Comparison of ENCODE assay signal across 9 cellular contexts in genomic region chr2:207189040-207189439, GRCh38. TPM values are rescaled to one million over a fixed set of nuclear protein-coding genes. Genes with fewer than 3 reads are reported as not detected.
DNase-seq lines count a peak whose midpoint lies in the region; ATAC-seq and TF ChIP-seq lines count a peak whose summit lies in the region.
"Had no signal": no experiment of that assay in that cellular context is flagged by ENCODE, and none has a peak within 500 bp of the region (broad histone marks: within the 10 kb centered on the region; RNA-seq: fewer than 3 reads in every experiment).

No MANE protein-coding gene starts in this region.

- H3K9me3 ChIP-seq in skeletal muscle satellite cell (replicated peaks; ENCODE audit: low read length): no peaks in the 10 kb centered on the region

- peaks cover 35% of the 10 kb centered on the region for H3K4me1 Mint-ChIP-seq in glutamatergic neuron (ENCODE audit: low read depth, unreplicated experiment)
- H3K4me1 Mint-ChIP-seq in activated naive CD8-positive, alpha-beta T cell treated with anti-CD3 and anti-CD28 coated beads, Interleukin-2, amount 50 U/mL, for 24 hours: peaks cover 12% of the 10 kb centered on the region
- H3K4me1 Mint-ChIP-seq in stimulated activated memory B cell treated with anti-CD40 and anti-IgM and Interleukin-4, amounts not matched to agents 10 μg/mL and 1 μg/mL and 100 μg/mL, for 72 hours: no peaks in the 10 kb centered on the region

- H3K36me3 ChIP-seq in skeletal muscle satellite cell (ENCODE audit: insufficient read depth, low read length): no peaks in the 10 kb centered on the region

- no peak for ATAC-seq in activated naive CD8-positive, alpha-beta T cell treated with anti-CD3 and anti-CD28 coated beads, Interleukin-2, amount 50 U/mL, for 24 hours
- no peak for ATAC-seq in stimulated activated memory B cell treated with anti-CD40 and anti-IgM and Interleukin-4, amounts not matched to agents 10 μg/mL and 1 μg/mL and 100 μg/mL, for 72 hours

- H3K9ac ChIP-seq in skeletal muscle satellite cell (ENCODE audit: low read depth, low read length): no peak overlapping the region
- H3K9ac ChIP-seq: KMS-11 had no signal

- no peak overlapping the region for H3K4me3 ChIP-seq in skeletal muscle satellite cell (ENCODE audit: low read length)

- peaks cover 5% of the 10 kb centered on the region for H3K9me3 Mint-ChIP-seq in glutamatergic neuron (ENCODE audit: unreplicated experiment)
- peaks cover 9% of the 10 kb centered on the region for H3K9me3 Mint-ChIP-seq in activated naive CD8-positive, alpha-beta T cell treated with anti-CD3 and anti-CD28 coated beads, Interleukin-2, amount 50 U/mL, for 24 hours
- H3K9me3 Mint-ChIP-seq in stimulated activated memory B cell treated with anti-CD40 and anti-IgM and Interleukin-4, amounts not matched to agents 10 μg/mL and 1 μg/mL and 100 μg/mL, for 72 hours: peaks cover 9% of the 10 kb centered on the region

- peak overlapping the region; percentile 10 for H3K4me2 ChIP-seq in skeletal muscle satellite cell (ENCODE audit: low read length)
- H3K4me2 ChIP-seq: KMS-11 had no signal

- DNase-seq in DMS79 treated with DMSO at 0.1 percent for 48 hours (lab: John Stamatoyannopoulos, UW) (peak; percentile 22), DMS79 (lab: John Stamatoyannopoulos, UW) (no peak), dermis blood vessel endothelial cell (peak; percentile 4), glutamatergic neuron (no peak)
- DNase-seq in activated naive CD8-positive, alpha-beta T cell treated with anti-CD3 and anti-CD28 coated beads, Interleukin-2, amount 50 U/mL, for 24 hours: no peak
- no peak for DNase-seq in activated CD8-positive, alpha-beta memory T cell treated with anti-CD3 and anti-CD28 coated beads, Interleukin-2, amount 50 U/mL, for 4 hours

- peaks cover 10% of the 10 kb centered on the region for H3K36me3 Mint-ChIP-seq in glutamatergic neuron (ENCODE audit: unreplicated experiment)
- peaks cover 2% of the 10 kb centered on the region for H3K36me3 Mint-ChIP-seq in activated naive CD8-positive, alpha-beta T cell treated with anti-CD3 and anti-CD28 coated beads, Interleukin-2, amount 50 U/mL, for 24 hours (ENCODE audit: low read depth)
- peaks cover 11% of the 10 kb centered on the region for H3K36me3 Mint-ChIP-seq in stimulated activated memory B cell treated with anti-CD40 and anti-IgM and Interleukin-4, amounts not matched to agents 10 μg/mL and 1 μg/mL and 100 μg/mL, for 72 hours

- no peak overlapping the region for H3K27ac Mint-ChIP-seq in glutamatergic neuron (ENCODE audit: unreplicated experiment)
- H3K27ac Mint-ChIP-seq in activated naive CD8-positive, alpha-beta T cell treated with anti-CD3 and anti-CD28 coated beads, Interleukin-2, amount 50 U/mL, for 24 hours: no peak overlapping the region
- no peak overlapping the region for H3K27ac Mint-ChIP-seq in stimulated activated memory B cell treated with anti-CD40 and anti-IgM and Interleukin-4, amounts not matched to agents 10 μg/mL and 1 μg/mL and 100 μg/mL, for 72 hours

- H3K27me3 Mint-ChIP-seq in glutamatergic neuron (ENCODE audit: unreplicated experiment): no peaks in the 10 kb centered on the region
- no peaks in the 10 kb centered on the region for H3K27me3 Mint-ChIP-seq in activated naive CD8-positive, alpha-beta T cell treated with anti-CD3 and anti-CD28 coated beads, Interleukin-2, amount 50 U/mL, for 24 hours
- no peaks in the 10 kb centered on the region for H3K27me3 Mint-ChIP-seq in stimulated activated memory B cell treated with anti-CD40 and anti-IgM and Interleukin-4, amounts not matched to agents 10 μg/mL and 1 μg/mL and 100 μg/mL, for 72 hours

- H3K4me3 Mint-ChIP-seq in glutamatergic neuron (ENCODE audit: unreplicated experiment): peak overlapping the region; percentile 18
- H3K4me3 Mint-ChIP-seq in activated naive CD8-positive, alpha-beta T cell treated with anti-CD3 and anti-CD28 coated beads, Interleukin-2, amount 50 U/mL, for 24 hours: no peak overlapping the region
- no peak overlapping the region for H3K4me3 Mint-ChIP-seq in stimulated activated memory B cell treated with anti-CD40 and anti-IgM and Interleukin-4, amounts not matched to agents 10 μg/mL and 1 μg/mL and 100 μg/mL, for 72 hours

- TF ChIP-seq CTCF in glutamatergic neuron (IDR thresholded peaks at IDR 0.05; ENCODE audit: partially characterized antibody, unreplicated experiment): no peak

- no peaks in the 10 kb centered on the region for H3K27me3 ChIP-seq in skeletal muscle satellite cell (ENCODE audit: control insufficient read depth, insufficient read depth, low read length)

- peaks cover 28% of the 10 kb centered on the region for H3K4me1 ChIP-seq in skeletal muscle satellite cell (ENCODE audit: control insufficient read depth, insufficient read depth, low read length)

RNA-seq across cellular contexts. Expression of gene KLF7, which starts 23.3 kb away (rescaled TPM):
- total RNA-seq in dermis blood vessel endothelial cell (14.0 and 20.7 TPM in 2 replicates), glutamatergic neuron (ENCODE audit: unreplicated experiment) (323 TPM)
- total RNA-seq in skeletal muscle satellite cell (2012; rRNA removed): 23.1 and 25.1 TPM in 2 replicates

Comparison
In these comparisons a context has a peak if more than half of its experiments do, and no peak if none do; other contexts are left out.
1. DNase-seq: peak in DMS79 treated with DMSO at 0.1 percent for 48 hours (single experiment) and dermis blood vessel endothelial cell (single experiment); none in DMS79 (single experiment), glutamatergic neuron (single experiment), activated naive CD8-positive, alpha-beta T cell treated with anti-CD3 and anti-CD28 coated beads, Interleukin-2, amount 50 U/mL, for 24 hours (single experiment) and activated CD8-positive, alpha-beta memory T cell treated with anti-CD3 and anti-CD28 coated beads, Interleukin-2, amount 50 U/mL, for 4 hours (single experiment).
2. RNA of gene KLF7, which starts 23.3 kb away (total RNA-seq): 323 TPM in glutamatergic neuron (single experiment); 14.0 to 20.7 TPM in dermis blood vessel endothelial cell; every median in the first group is over 10 times any median in the second.